25 cellular contexts compared by ENCODE assay signal in the genomic region with DNA sequence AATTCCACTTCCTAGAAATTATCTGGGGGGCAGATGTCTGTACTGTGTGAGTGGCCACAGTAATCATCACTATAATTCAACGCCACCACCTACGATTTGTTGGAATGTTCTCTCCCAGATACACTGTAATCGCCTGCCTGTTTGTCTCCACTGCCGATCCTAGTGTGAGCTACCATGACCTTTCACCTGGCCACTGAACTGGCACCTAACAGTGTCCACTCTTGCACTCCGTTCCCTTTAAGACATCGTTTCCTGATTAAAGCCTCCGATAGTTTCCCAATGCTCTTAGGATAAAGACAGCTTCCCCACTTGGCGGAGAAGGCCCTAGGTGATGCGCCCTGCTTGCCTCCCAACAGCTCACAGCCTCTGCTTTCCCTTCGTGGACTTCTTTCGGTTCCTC. TPM values are rescaled to one million over a fixed set of nuclear protein-coding genes. Genes with fewer than 3 reads are reported as not detected.
"Had no signal": no experiment of that assay in that cellular context is flagged by ENCODE, and none has a peak within 500 bp of the region (broad histone marks: within the 10 kb centered on the region; RNA-seq: fewer than 3 reads in every experiment).

No MANE protein-coding gene starts in this region.

- H3K9me3 Mint-ChIP-seq: endodermal cell, T-cell had no signal

- H3K27me3 ChIP-seq: foreskin keratinocyte, right atrium auricular region, stomach, testis, upper lobe of right lung had no signal

- H3K4me3 Mint-ChIP-seq: activated CD4-positive, alpha-beta T cell treated with anti-CD3 and anti-CD28 coated beads for 36 hours; endodermal cell; WTC11 had no signal

- H3K27ac Mint-ChIP-seq: endodermal cell, WTC11 had no signal

- H3K27me3 Mint-ChIP-seq: activated CD4-positive, alpha-beta T cell treated with anti-CD3 and anti-CD28 coated beads for 36 hours; activated naive CD8-positive, alpha-beta T cell; T-cell had no signal

- H3K4me3 ChIP-seq: right atrium auricular region, SK-N-MC, stomach, testis, upper lobe of right lung had no signal

- H3K27ac ChIP-seq: foreskin keratinocyte, right atrium auricular region, SK-N-MC, stomach, testis, upper lobe of right lung had no signal

- ATAC-seq: activated CD4-positive, alpha-beta T cell treated with anti-CD3 and anti-CD28 coated beads for 36 hours; left lobe of liver; T-cell; upper lobe of right lung; WTC11 had no signal

- DNase-seq: activated CD4-positive, alpha-beta T cell treated with anti-CD3 and anti-CD28 coated beads for 36 hours; activated CD4-positive, alpha-beta T cell treated with anti-CD3 and anti-CD28 coated beads, Interleukin-2, amount 50 U/mL, for 48 hours; activated gamma-delta T cell; endodermal cell; glutamatergic neuron; hypothalamus; islet precursor cell; occipital lobe; stimulated activated CD4-positive, alpha-beta T cell treated with anti-CD3 and anti-CD28 coated beads, Interleukin-15, amount 100 ng/mL, for 24 hours; stimulated activated CD4-positive, alpha-beta T cell treated with anti-CD3 and anti-CD28 coated beads, Interleukin-2, amount 100 ng/mL, for 48 hours; stomach; T-cell; testis; upper lobe of right lung had no signal

- H3K9me3 ChIP-seq: right atrium auricular region, stomach, testis, upper lobe of right lung had no signal

RNA-seq across cellular contexts. Expression of a gene that starts 41.4 kb away (rescaled TPM):
- total RNA-seq: activated CD4-positive, alpha-beta T cell treated with anti-CD3 and anti-CD28 coated beads for 36 hours; bronchial epithelial cell; dermis microvascular lymphatic vessel endothelial cell; endodermal cell; epithelial cell of proximal tubule; foreskin keratinocyte; left lobe of liver; occipital lobe; posterior vena cava; right atrium auricular region; skeletal muscle tissue; stomach; T-cell; upper lobe of right lung; WTC11 had no signal
